In genomic region chr11:75513250-75513649, GRCh38 we compare ENCODE assay signal across 1 cellular context.
TF ChIP-seq lines count a peak whose summit lies in the region.

No MANE protein-coding gene starts in this region.

TF ChIP-seq in HEK293, 187 proteins besides CTCF, POLR2A, EP300 and RAD21 (continued from another document and continues in another):
- no peak for TF ChIP-seq ZNF449 (tag by site-specific recombination; IDR thresholded peaks at IDR 0.05)
- no peak for TF ChIP-seq ZBTB8A (tag by site-specific recombination; IDR thresholded peaks at IDR 0.05)
- no peak for TF ChIP-seq ZNF292 (tag by site-specific recombination; IDR thresholded peaks at IDR 0.05; ENCODE audit: borderline replicate concordance, low read depth)
- TF ChIP-seq ZNF555 (tag by site-specific recombination; conservative IDR thresholded peaks at IDR 0.05): no peak
- no peak for TF ChIP-seq ZNF623 (tag by site-specific recombination; IDR thresholded peaks at IDR 0.05)
- no peak for TF ChIP-seq REST (tag by site-specific recombination; IDR thresholded peaks at IDR 0.05)
- TF ChIP-seq ZNF530 (tag by site-specific recombination; IDR thresholded peaks at IDR 0.05; ENCODE audit: low read depth): no peak
- no peak for TF ChIP-seq ZNF175 (tag by site-specific recombination; IDR thresholded peaks at IDR 0.05)
- no peak for TF ChIP-seq ZNF18 (tag by site-specific recombination; IDR thresholded peaks at IDR 0.05)
- no peak for TF ChIP-seq ZNF211 (tag by site-specific recombination; IDR thresholded peaks at IDR 0.05; ENCODE audit: low read depth)
- peak; percentile 76; the same call in 1 of the 2 replicates for TF ChIP-seq ZBTB21 (tag by site-specific recombination; IDR thresholded peaks at IDR 0.05)
- TF ChIP-seq ZBTB17 (tag by site-specific recombination; IDR thresholded peaks at IDR 0.05): peak; percentile 31; the same call in 1 of the 2 replicates
- TF ChIP-seq ZNF10 (tag by site-specific recombination; IDR thresholded peaks at IDR 0.05): no peak
- no peak for TF ChIP-seq WT1 (tag by site-specific recombination; IDR thresholded peaks at IDR 0.05)
- TF ChIP-seq ZNF140 (tag by site-specific recombination; IDR thresholded peaks at IDR 0.05): no peak
- TF ChIP-seq ZNF596 (tag by site-specific recombination; IDR thresholded peaks at IDR 0.05): no peak
- no peak for TF ChIP-seq ZSCAN30 (tag by site-specific recombination; IDR thresholded peaks at IDR 0.05)
- TF ChIP-seq ZNF658 (tag by site-specific recombination; IDR thresholded peaks at IDR 0.05): no peak
- TF ChIP-seq ZNF544 (tag by site-specific recombination; IDR thresholded peaks at IDR 0.05): no peak
- peak; percentile 74 for TF ChIP-seq ZFHX2 (tag by site-specific recombination; conservative IDR thresholded peaks at IDR 0.05)
- no peak for TF ChIP-seq ZNF391 (tag by site-specific recombination; IDR thresholded peaks at IDR 0.05; ENCODE audit: borderline replicate concordance, low read depth)
- no peak for TF ChIP-seq ZBTB44 (tag by site-specific recombination; IDR thresholded peaks at IDR 0.05)
- no peak for TF ChIP-seq KLF17 (tag by site-specific recombination; IDR thresholded peaks at IDR 0.05)
- no peak for TF ChIP-seq ZNF76 (tag by site-specific recombination; IDR thresholded peaks at IDR 0.05; ENCODE audit: borderline replicate concordance, low read depth)
- TF ChIP-seq ZFP69B (tag by site-specific recombination; IDR thresholded peaks at IDR 0.05): no peak
- no peak for TF ChIP-seq ZNF792 (tag by site-specific recombination; IDR thresholded peaks at IDR 0.05)
- TF ChIP-seq SETDB1 (IDR thresholded peaks at IDR 0.05; ENCODE audit: insufficient read length, low read length): no peak
- TF ChIP-seq FEZF1 (tag by site-specific recombination; IDR thresholded peaks at IDR 0.05): no peak
- TF ChIP-seq ZNF398 (tag by site-specific recombination; IDR thresholded peaks at IDR 0.05): 0 out of 2 replicates have a peak, but pooled peaks have one; percentile 25
- peak; percentile 68 for TF ChIP-seq ATF2 (tag by site-specific recombination; IDR thresholded peaks at IDR 0.05; ENCODE audit: low read depth)
- no peak for TF ChIP-seq ZNF791 (tag by site-specific recombination; IDR thresholded peaks at IDR 0.05)
- no peak for TF ChIP-seq BCL11A (tag by site-specific recombination; IDR thresholded peaks at IDR 0.05; ENCODE audit: low read depth)
- no peak for TF ChIP-seq PRDM2 (tag by site-specific recombination; IDR thresholded peaks at IDR 0.05; ENCODE audit: borderline replicate concordance)
- no peak for TF ChIP-seq ZNF626 (tag by site-specific recombination; IDR thresholded peaks at IDR 0.05)
- TF ChIP-seq ZNF629 (tag by site-specific recombination; IDR thresholded peaks at IDR 0.05): peak; percentile 81
- TF ChIP-seq PRDM10 (tag by site-specific recombination; IDR thresholded peaks at IDR 0.05): no peak
- TF ChIP-seq ZNF701 (tag by site-specific recombination; IDR thresholded peaks at IDR 0.05): no peak
